Comparison of ENCODE assay signal across 8 cellular contexts in genomic region chr17:45320931-45321461, GRCh38. TPM values are rescaled to one million over a fixed set of nuclear protein-coding genes. Genes with fewer than 3 reads are reported as not detected.
DNase-seq lines count a peak whose midpoint lies in the region; ATAC-seq, FAIRE-seq and TF ChIP-seq lines count a peak whose summit lies in the region.

No MANE protein-coding gene starts in this region.

- peak; percentile 97 for DNase-seq in Daoy (ENCODE audit: low read depth)
- peak; percentile 29 for DNase-seq in NCI-H69 (lab: John Stamatoyannopoulos, UW)
- no peak for DNase-seq in H1 (ENCODE audit: low read depth in 1 of 2, low spot score in 2 of 2)
- peak; percentile 64 to 86 for DNase-seq in trophoblast cell
- no peak for DNase-seq in NCI-H1105 (lab: John Stamatoyannopoulos, UW)
- no peak for DNase-seq in D721Med (ENCODE audit: insufficient read length, low spot score)

- H3K36me3 ChIP-seq in H1 (ENCODE audit: control insufficient read depth in 2 of 4, insufficient read depth in 4 of 4, low read length in 3 of 4) (no peaks in the 10 kb centered on the region), trophoblast cell (ENCODE audit: control insufficient read depth in 1 of 2, insufficient read depth in 2 of 2, low read length in 2 of 2) (no peaks in the 10 kb centered on the region)

- no peak overlapping the region for H3K23ac ChIP-seq in H1 (ENCODE audit: insufficient read length)
- H3K23ac ChIP-seq in trophoblast cell (ENCODE audit: low read length): no peak overlapping the region

- no peaks in the 10 kb centered on the region for H3K9me3 ChIP-seq in H1 (ENCODE audit: insufficient read depth in 2 of 2, low read depth in 1 of 2, low read length in 1 of 2)
- H3K9me3 ChIP-seq in trophoblast cell (ENCODE audit: insufficient read depth, low read depth, low read length): no peaks in the 10 kb centered on the region

- H2AFZ ChIP-seq in H1 (ENCODE audit: low read length): no peak overlapping the region
- H2AFZ ChIP-seq in trophoblast cell (ENCODE audit: insufficient read depth, low read length, poor library complexity): no peak overlapping the region

- H3K9ac ChIP-seq in H1 (replicated peaks in 1 of 4; ENCODE audit: extremely low read depth in 1 of 4, low read depth in 3 of 4, low read length in 3 of 4): no peak overlapping the region; a peak in 1 of 7 replicates
- no peak overlapping the region for H3K9ac ChIP-seq in trophoblast cell (ENCODE audit: low read length)

- WGBS in H1 (ENCODE audit: extremely low coverage in 1 of 2, insufficient coverage in 1 of 2, insufficient read length in 1 of 2, insufficient replicate concordance in 2 of 2, low coverage in 1 of 2, low lambda C conversion rate in 2 of 2, missing lambda C conversion rate in 1 of 2), 2 experiments: 86% methylated on average over 1 of the region's 1 CpG; no CpG with 5 or more reads in 1 of the 2 experiments
- WGBS in trophoblast cell (ENCODE audit: extremely low coverage, insufficient coverage, insufficient read length): no CpG with 5 or more reads among the region's 1 CpG

- ATAC-seq in GM19351 (IDR thresholded peaks at IDR 0.05; ENCODE audit: unreplicated experiment): no peak
- ATAC-seq in GM18502 (IDR thresholded peaks at IDR 0.05; ENCODE audit: poor library complexity, unreplicated experiment): no peak

- H3K4ac ChIP-seq in H1 (replicated peaks; ENCODE audit: insufficient read length, low read depth, low read length): no peak overlapping the region
- no peak overlapping the region for H3K4ac ChIP-seq in trophoblast cell (ENCODE audit: low read depth, low read length)

- no peak overlapping the region for H2BK20ac ChIP-seq in H1 (ENCODE audit: low read length)

- no peak overlapping the region for H4K8ac ChIP-seq in H1 (ENCODE audit: extremely low read depth, insufficient read depth, low read length)
- no peak overlapping the region for H4K8ac ChIP-seq in trophoblast cell (ENCODE audit: low read depth, low read length)

- H2BK12ac ChIP-seq in H1 (ENCODE audit: low read depth, low read length): no peak overlapping the region
- no peak overlapping the region for H2BK12ac ChIP-seq in trophoblast cell (ENCODE audit: low read length)

- no peak overlapping the region for H3K14ac ChIP-seq in H1 (ENCODE audit: insufficient read length)
- H3K14ac ChIP-seq in trophoblast cell (ENCODE audit: low read length): no peak overlapping the region

- TF ChIP-seq CTCF in H1 (IDR thresholded peaks at IDR 0.05; ENCODE audit: control extremely low read depth in 1 of 3, insufficient read depth in 1 of 3, low read depth in 1 of 3, low read length in 3 of 3): no peak
- no peak for TF ChIP-seq CTCF in D721Med (IDR thresholded peaks at IDR 0.05; ENCODE audit: insufficient read depth, missing control alignments)

- H2BK120ac ChIP-seq in H1 (replicated peaks; ENCODE audit: low read depth, low read length) (no peak overlapping the region), trophoblast cell (ENCODE audit: insufficient read depth, low read length, poor library complexity) (no peak overlapping the region)

- no peak for TF ChIP-seq RAD21 in H1 (IDR thresholded peaks at IDR 0.05 in 1 of 2, conservative IDR thresholded peaks at IDR 0.05 in 1 of 2; ENCODE audit: low read depth in 2 of 2, low read length in 2 of 2)

- H3K27me3 ChIP-seq in H1 (replicated peaks in 1 of 4; ENCODE audit: control insufficient read depth in 3 of 4, extremely low read depth in 1 of 4, insufficient read depth in 3 of 4, low read length in 3 of 4) (peaks cover 0 to 2% (median 0%) of the 10 kb centered on the region in 4 experiments; a peak in 3 of 7 replicates), trophoblast cell (ENCODE audit: insufficient read depth, low read length) (no peaks in the 10 kb centered on the region)

- TF ChIP-seq POLR2A in H1 (IDR thresholded peaks at IDR 0.05; ENCODE audit: control extremely low read depth in 1 of 2, low read depth in 2 of 2, low read length in 2 of 2): no peak

- H3K4me3 ChIP-seq in H1 (ENCODE audit: extremely low read depth in 1 of 4, insufficient read depth in 2 of 4, low read depth in 3 of 4, low read length in 4 of 4): no peak overlapping the region
- H3K4me3 ChIP-seq in trophoblast cell (ENCODE audit: low read depth, low read length): no peak overlapping the region

- H3K27ac ChIP-seq in H1 (ENCODE audit: low read depth, low read length) (no peak overlapping the region), trophoblast cell (ENCODE audit: low read depth, low read length) (peak overlapping the region; percentile 76)

- no peaks in the 10 kb centered on the region for H4K20me1 ChIP-seq in H1 (replicated peaks in 1 of 2; ENCODE audit: control insufficient read depth in 1 of 2, insufficient read depth in 2 of 2, low read length in 2 of 2)

- POLR2A ChIA-PET in H1 (lab: Charles Lee; ENCODE audit: partially characterized antibody): interaction anchor here (0.6 to 1.8 kb wide), 3 partner anchors 9 to 49 kb away, joined by 3 read pairs; no protein-coding TSS in a partner anchor

- CTCF ChIA-PET in H1 (lab: Charles Lee; ENCODE audit: partially characterized antibody): interaction anchor here (1.0 to 2.6 kb wide), 3 partner anchors 44 to 95 kb away, joined by 3 to 11 read pairs (median 3); no protein-coding TSS in a partner anchor

- FAIRE-seq in H1 (lab: Jason Lieb, UNC): no peak
- FAIRE-seq in D721Med (lab: Jason Lieb, UNC): no peak

- no peak overlapping the region for H4K12ac ChIP-seq in trophoblast cell (ENCODE audit: low read depth, low read length)

- H3K18ac ChIP-seq in H1 (ENCODE audit: extremely low read depth, low read length): no peak overlapping the region
- H3K18ac ChIP-seq in trophoblast cell (ENCODE audit: low read length): no peak overlapping the region

- H3K4me1 ChIP-seq in H1 (replicated peaks in 1 of 4; ENCODE audit: control insufficient read depth in 3 of 4, insufficient read depth in 4 of 4, low read length in 3 of 4): peaks cover 0 to 5% (median 3%) of the 10 kb centered on the region in 4 experiments; a peak in 5 of 7 replicates
- H3K4me1 ChIP-seq in trophoblast cell (ENCODE audit: control insufficient read depth in 1 of 2, insufficient read depth in 2 of 2, low read length in 2 of 2): peaks cover 13 to 28% of the 10 kb centered on the region in 2 experiments

- H2BK5ac ChIP-seq in H1 (ENCODE audit: low read depth, low read length): no peak overlapping the region
- H2BK5ac ChIP-seq in trophoblast cell (ENCODE audit: low read depth, low read length, poor library complexity): no peak overlapping the region

- H3K23me2 ChIP-seq in H1 (ENCODE audit: low read depth, low read length): peaks cover 5% of the 10 kb centered on the region; the same call in 1 of the 2 replicates

- no peak overlapping the region for H3K56ac ChIP-seq in H1 (replicated peaks; ENCODE audit: insufficient read length, low read depth, low read length)

- H3K79me2 ChIP-seq in H1 (ENCODE audit: control insufficient read depth in 1 of 2, insufficient read depth in 2 of 2, low read length in 2 of 2): peaks cover 0 to 1% of the 10 kb centered on the region in 2 experiments; a peak in 1 of 4 replicates
- H3K79me2 ChIP-seq in trophoblast cell (ENCODE audit: control insufficient read depth, insufficient read depth, low read length, poor library complexity): peaks cover 8% of the 10 kb centered on the region

- H4K5ac ChIP-seq in H1 (ENCODE audit: insufficient read length, low read depth, low read length): no peak overlapping the region

- H2AK5ac ChIP-seq in H1 (ENCODE audit: low read depth, low read length) (no peak overlapping the region), trophoblast cell (ENCODE audit: low read length) (no peak overlapping the region)

- H2BK15ac ChIP-seq in H1 (ENCODE audit: low read length): 0 out of 2 replicates have a peak overlapping the region, but pooled peaks have one; percentile 63

- H3K79me1 ChIP-seq in H1 (ENCODE audit: low read depth, low read length) (no peaks in the 10 kb centered on the region), trophoblast cell (ENCODE audit: low read length) (peaks cover 10% of the 10 kb centered on the region)

- TF ChIP-seq EP300 in H1 (IDR thresholded peaks at IDR 0.05; ENCODE audit: borderline replicate concordance in 1 of 2, low read depth in 2 of 2, low read length in 2 of 2): no peak

- no peak overlapping the region for H3K4me2 ChIP-seq in H1 (ENCODE audit: insufficient read depth in 1 of 2, low read depth in 2 of 2, low read length in 2 of 2)
- peak overlapping the region; percentile 27 for H3K4me2 ChIP-seq in trophoblast cell (ENCODE audit: low read length)

- H4K91ac ChIP-seq in H1 (replicated peaks; ENCODE audit: insufficient read length, low read length): no peak overlapping the region
- H4K91ac ChIP-seq in trophoblast cell (ENCODE audit: low read depth, low read length): no peak overlapping the region

TF ChIP-seq in H1, 55 proteins besides CTCF, POLR2A, EP300 and RAD21 (continues in another document):
- TF ChIP-seq SIX5 (IDR thresholded peaks at IDR 0.05; ENCODE audit: low read depth, low read length): no peak

RNA-seq across cellular contexts. Expression of gene MAP3K14, which starts 4.2 kb away (rescaled TPM):
- 11.3 and 13.9 TPM in 2 replicates for total RNA-seq in Daoy (2014; rRNA removed; shearing (Covaris generic))
- total RNA-seq in H1 (2021; fragmentation: NEBNext Ultra II Directional; extraction: Animal tissue kit (Norgen Biotek cat#: 25700)): 6.1 and 6.7 TPM in 2 replicates
- 5.2 and 6.4 TPM in 2 replicates for polyA plus RNA-seq in H1 (2011; rRNA removed)
- polyA plus RNA-seq in H1 (2011; cell fraction: cytosol; rRNA removed): 4.3 TPM
- polyA plus RNA-seq in H1 (2011; cell fraction: nucleus; rRNA removed): 9.5 TPM
- 5.2 to 7.2 TPM (median 7.0 TPM) in 4 replicates for polyA plus RNA-seq in H1 (2012, experiment 1 of 2)
- polyA plus RNA-seq in H1 (2012, experiment 2 of 2): 6.0 TPM
- 3.5 TPM for polyA plus RNA-seq in H1 (2013, experiment 1 of 2)
- 3.3 TPM for polyA plus RNA-seq in H1 (2013, experiment 2 of 2)
- 3.9 and 4.4 TPM in 2 replicates for polyA minus RNA-seq in H1 (2011; rRNA and poly(A)+ RNA removed)
- polyA minus RNA-seq in H1 (2011; cell fraction: cytosol; rRNA and poly(A)+ RNA removed): 3.0 TPM
- polyA minus RNA-seq in H1 (2011; cell fraction: nucleus; rRNA and poly(A)+ RNA removed): 5.4 TPM
- polyA plus RNA-seq in trophoblast cell (2013): 1.1 and 1.3 TPM in 2 replicates

RNA-seq across cellular contexts. Expression of gene SPATA32, which starts 59.1 kb away (rescaled TPM):
- total RNA-seq in Daoy (2014; rRNA removed; shearing (Covaris generic)): not detected in 2 replicates
- total RNA-seq in H1 (2021; fragmentation: NEBNext Ultra II Directional; extraction: Animal tissue kit (Norgen Biotek cat#: 25700)): not detected in 2 replicates
- polyA plus RNA-seq in H1 (2011; rRNA removed): 0.11 and 0.24 TPM in 2 replicates
- polyA plus RNA-seq in H1 (2011; cell fraction: cytosol; rRNA removed): 0.19 TPM
- 0.31 TPM for polyA plus RNA-seq in H1 (2011; cell fraction: nucleus; rRNA removed)
- polyA plus RNA-seq in H1 (2012, experiment 1 of 2): 0.15 to 0.52 TPM (median 0.28 TPM) in 3 of 4 replicates, not detected in the other
- polyA plus RNA-seq in H1 (2012, experiment 2 of 2): 0.13 TPM
- polyA plus RNA-seq in H1 (2013, experiment 1 of 2): not detected
- polyA plus RNA-seq in H1 (2013, experiment 2 of 2): 0.06 TPM
- 0.27 and 0.38 TPM in 2 replicates for polyA minus RNA-seq in H1 (2011; rRNA and poly(A)+ RNA removed)
- not detected for polyA minus RNA-seq in H1 (2011; cell fraction: cytosol; rRNA and poly(A)+ RNA removed)
- not detected for polyA minus RNA-seq in H1 (2011; cell fraction: nucleus; rRNA and poly(A)+ RNA removed)
- not detected in 2 replicates for polyA plus RNA-seq in trophoblast cell (2013)

Comparison
In these comparisons a context has a peak if more than half of its experiments do, and no peak if none do; other contexts are left out.
1. DNase-seq: peak in Daoy (single experiment), NCI-H69 (single experiment) and trophoblast cell (2 of 2); none in H1 (0 of 2), NCI-H1105 (single experiment) and D721Med (single experiment).